2 cellular contexts compared by ENCODE assay signal in the genomic region with DNA sequence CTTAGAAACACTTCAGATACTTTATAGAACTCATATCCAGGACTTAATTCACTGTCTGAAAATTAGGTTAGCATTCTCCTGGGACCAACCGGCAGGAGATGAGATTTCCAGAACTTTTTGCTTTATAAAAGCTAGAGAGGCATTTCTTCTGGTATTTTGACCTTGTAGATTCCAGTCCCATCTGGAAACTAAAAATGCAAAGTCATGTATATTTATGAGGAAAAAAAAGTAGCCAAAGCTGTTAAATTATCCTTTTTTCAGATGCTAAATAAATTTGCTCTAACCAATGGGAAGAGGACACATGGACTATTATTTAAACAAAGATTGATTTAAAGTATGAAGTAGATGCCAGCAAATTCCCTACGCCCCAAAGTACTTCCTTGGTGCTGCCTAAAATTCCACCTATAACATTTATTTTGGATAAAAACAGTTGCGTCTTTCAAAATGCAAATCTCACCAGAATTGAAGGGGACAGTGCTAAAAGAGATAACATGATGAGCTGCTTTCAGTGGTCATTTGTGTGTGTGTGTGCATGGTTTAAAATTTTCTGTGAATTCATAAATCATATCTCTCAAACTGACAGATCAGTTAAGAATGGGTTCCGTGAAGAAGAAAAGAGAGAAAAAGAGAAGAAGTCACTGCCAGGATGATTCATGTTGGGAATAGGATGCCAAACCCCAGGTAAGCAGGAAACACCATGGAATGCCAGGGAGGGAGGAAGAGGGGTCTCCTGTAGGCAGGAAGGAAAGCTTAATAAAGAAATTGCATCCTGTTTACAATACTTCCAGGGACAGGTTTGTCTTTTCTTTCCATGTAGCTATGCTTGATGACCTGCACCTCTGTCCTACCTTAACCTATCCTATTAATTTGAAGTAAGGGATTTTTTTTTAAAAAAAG.
TF ChIP-seq lines count a peak whose summit lies in the region.

No MANE protein-coding gene starts in this region.

TF ChIP-seq in HepG2, 621 proteins besides CTCF, POLR2A, EP300 and RAD21:
- no peak for TF ChIP-seq ZFP1 (CRISPR knock-in tag; IDR thresholded peaks at IDR 0.05)
- no peak for TF ChIP-seq ZNF44 (CRISPR knock-in tag; IDR thresholded peaks at IDR 0.05)
- peak; percentile 52; the same call in 1 of the 2 replicates for TF ChIP-seq MAFF (IDR thresholded peaks at IDR 0.05; ENCODE audit: low read depth, low read length)
- no peak for TF ChIP-seq ZNF703 (CRISPR knock-in tag; IDR thresholded peaks at IDR 0.05; ENCODE audit: borderline replicate concordance)
- TF ChIP-seq JUNB (CRISPR knock-in tag; IDR thresholded peaks at IDR 0.05; ENCODE audit: borderline replicate concordance) = no peak
- TF ChIP-seq, protein P1, sequence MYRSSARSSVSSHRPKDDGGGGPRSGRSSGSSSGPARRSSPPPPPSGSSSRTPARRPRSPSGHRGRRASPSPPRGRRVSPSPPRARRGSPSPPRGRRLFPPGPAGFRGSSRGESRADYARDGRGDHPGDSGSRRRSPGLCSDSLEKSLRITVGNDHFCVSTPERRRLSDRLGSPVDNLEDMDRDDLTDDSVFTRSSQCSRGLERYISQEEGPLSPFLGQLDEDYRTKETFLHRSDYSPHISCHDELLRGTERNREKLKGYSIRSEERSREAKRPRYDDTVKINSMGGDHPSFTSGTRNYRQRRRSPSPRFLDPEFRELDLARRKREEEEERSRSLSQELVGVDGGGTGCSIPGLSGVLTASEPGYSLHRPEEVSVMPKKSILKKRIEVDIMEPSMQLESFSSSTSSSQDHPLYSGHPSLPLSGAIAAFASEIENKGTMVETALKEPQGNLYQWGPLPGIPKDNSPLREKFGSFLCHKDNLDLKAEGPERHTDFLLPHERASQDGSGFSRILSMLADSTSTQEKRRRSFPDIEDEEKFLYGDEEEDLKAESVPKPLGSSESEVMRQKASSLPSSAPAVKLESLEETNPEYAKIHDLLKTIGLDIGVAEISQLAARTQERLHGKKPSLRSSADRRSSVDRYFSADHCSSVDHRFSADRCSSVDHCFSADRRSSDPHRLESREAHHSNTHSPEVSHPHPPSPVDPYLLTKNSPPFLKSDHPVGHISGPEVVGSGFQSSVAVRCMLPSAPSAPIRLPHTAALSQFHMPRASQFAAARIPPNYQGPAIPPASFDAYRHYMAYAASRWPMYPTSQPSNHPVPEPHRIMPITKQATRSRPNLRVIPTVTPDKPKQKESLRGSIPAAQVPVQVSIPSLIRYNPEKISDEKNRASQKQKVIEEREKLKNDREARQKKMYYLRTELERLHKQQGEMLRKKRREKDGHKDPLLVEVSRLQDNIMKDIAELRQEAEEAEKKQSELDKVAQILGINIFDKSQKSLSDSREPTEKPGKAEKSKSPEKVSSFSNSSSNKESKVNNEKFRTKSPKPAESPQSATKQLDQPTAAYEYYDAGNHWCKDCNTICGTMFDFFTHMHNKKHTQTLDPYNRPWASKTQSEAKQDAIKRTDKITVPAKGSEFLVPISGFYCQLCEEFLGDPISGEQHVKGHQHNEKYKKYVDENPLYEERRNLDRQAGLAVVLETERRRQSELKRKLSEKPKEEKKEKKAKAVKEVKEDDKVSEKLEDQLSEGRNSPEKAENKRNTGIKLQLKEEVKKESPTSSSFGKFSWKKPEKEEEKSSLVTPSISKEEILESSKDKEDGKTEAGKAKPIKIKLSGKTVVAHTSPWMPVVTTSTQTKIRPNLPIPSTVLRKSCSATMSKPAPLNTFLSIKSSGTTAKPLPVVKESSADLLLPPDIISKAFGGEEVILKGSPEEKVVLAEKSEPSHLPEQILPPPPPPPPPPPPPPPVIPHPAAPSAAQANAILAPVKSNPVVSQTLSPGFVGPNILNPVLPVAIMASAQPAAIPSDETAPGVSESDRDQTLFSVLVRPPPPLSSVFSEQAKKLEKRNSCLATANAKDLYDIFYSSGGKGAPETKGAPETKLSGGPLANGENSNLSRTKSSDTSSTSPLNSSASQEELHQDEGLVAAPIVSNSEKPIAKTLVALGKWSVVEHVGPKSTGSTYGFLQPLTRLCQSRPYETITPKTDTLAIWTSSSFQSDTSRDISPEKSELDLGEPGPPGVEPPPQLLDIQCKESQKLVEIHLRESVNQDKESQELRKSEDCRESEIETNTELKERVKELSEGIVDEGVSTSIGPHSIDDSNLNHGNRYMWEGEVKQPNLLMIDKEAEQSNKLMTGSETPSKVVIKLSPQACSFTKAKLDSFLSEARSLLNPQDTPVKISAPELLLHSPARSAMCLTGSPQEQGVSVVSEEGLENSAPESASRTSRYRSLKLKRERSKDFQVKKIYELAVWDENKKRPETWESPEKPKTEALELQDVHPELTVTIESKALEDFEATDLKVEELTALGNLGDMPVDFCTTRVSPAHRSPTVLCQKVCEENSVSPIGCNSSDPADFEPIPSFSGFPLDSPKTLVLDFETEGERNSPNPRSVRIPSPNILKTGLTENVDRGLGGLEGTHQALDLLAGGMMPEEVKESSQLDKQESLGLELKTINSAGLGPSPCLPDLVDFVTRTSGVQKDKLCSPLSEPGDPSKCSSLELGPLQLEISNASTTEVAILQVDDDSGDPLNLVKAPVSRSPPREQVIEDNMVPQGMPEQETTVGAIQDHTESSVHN (CRISPR knock-in tag; IDR thresholded peaks at IDR 0.05) = no peak
- peak; percentile 42; the same call in 1 of the 2 replicates for TF ChIP-seq NFE2L2 (IDR thresholded peaks at IDR 0.05; ENCODE audit: low read length)
- TF ChIP-seq, protein P2, sequence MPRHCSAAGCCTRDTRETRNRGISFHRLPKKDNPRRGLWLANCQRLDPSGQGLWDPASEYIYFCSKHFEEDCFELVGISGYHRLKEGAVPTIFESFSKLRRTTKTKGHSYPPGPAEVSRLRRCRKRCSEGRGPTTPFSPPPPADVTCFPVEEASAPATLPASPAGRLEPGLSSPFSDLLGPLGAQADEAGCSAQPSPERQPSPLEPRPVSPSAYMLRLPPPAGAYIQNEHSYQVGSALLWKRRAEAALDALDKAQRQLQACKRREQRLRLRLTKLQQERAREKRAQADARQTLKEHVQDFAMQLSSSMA (CRISPR knock-in tag; IDR thresholded peaks at IDR 0.05) = no peak
- no peak for TF ChIP-seq SMARCE1 (IDR thresholded peaks at IDR 0.05; ENCODE audit: borderline replicate concordance)
- peak; percentile 27 to 51; a peak in 3 of 4 replicates for TF ChIP-seq MAFK (conservative IDR thresholded peaks at IDR 0.05 in 1 of 2, IDR thresholded peaks at IDR 0.05 in 1 of 2; ENCODE audit: low read length in 2 of 2)

TF ChIP-seq in H1, 55 proteins besides CTCF, POLR2A, EP300 and RAD21:
- TF ChIP-seq GABPA (IDR thresholded peaks at IDR 0.05; ENCODE audit: borderline replicate concordance, insufficient read depth, low read length) (no peak), CHD2 (IDR thresholded peaks at IDR 0.05; ENCODE audit: low read length) (no peak), SP1 (IDR thresholded peaks at IDR 0.05; ENCODE audit: low read depth, low read length) (no peak), CBX8 (IDR thresholded peaks at IDR 0.05; ENCODE audit: borderline replicate concordance, low read depth, low read length) (no peak), RXRA (IDR thresholded peaks at IDR 0.05; ENCODE audit: insufficient read depth, low read depth, low read length) (no peak), NRF1 (IDR thresholded peaks at IDR 0.05; ENCODE audit: low read depth, low read length) (no peak)
